8 cellular contexts compared by ENCODE assay signal in genomic region chr13:113864303-113864890, GRCh38. TPM values are rescaled to one million over a fixed set of nuclear protein-coding genes. Genes with fewer than 3 reads are reported as not detected.
DNase-seq lines count a peak whose midpoint lies in the region; ATAC-seq and TF ChIP-seq lines count a peak whose summit lies in the region.

No MANE protein-coding gene starts in this region.

- no peak for ATAC-seq in HG03460 (IDR thresholded peaks at IDR 0.05; ENCODE audit: unreplicated experiment)

- POLR2A ChIA-PET in AG04450 (lab: Yijun Ruan, JAX), result interaction anchor here (1.1 kb wide), 1 partner anchor 31 kb away, joined by 3 read pairs; no protein-coding TSS in a partner anchor

- CTCF ChIA-PET in AG04450 (lab: Charles Lee), result no interaction called here

- no peaks in the 10 kb centered on the region for H3K27me3 ChIP-seq in AG04450 (ENCODE audit: control insufficient read depth, insufficient read depth, low read length)
- peaks cover 40% of the 10 kb centered on the region for H3K27me3 ChIP-seq in HUES48 (ENCODE audit: control insufficient read depth, insufficient read depth, low read length)
- peaks cover 0 to 8% of the 10 kb centered on the region in 2 donors for H3K27me3 ChIP-seq in muscle layer of colon (ENCODE audit: control insufficient read depth in 1 of 2, insufficient read depth in 2 of 2, low read length in 2 of 2)

- TF ChIP-seq CTCF in AG04450 (IDR thresholded peaks at IDR 0.05; ENCODE audit: low read depth, low read length), result no peak
- no peak for TF ChIP-seq CTCF in coronary artery (IDR thresholded peaks at IDR 0.05)

- DNase-seq in AG04450 (ENCODE audit: low read depth, low spot score) (no peak), coronary artery (ENCODE audit: low spot score) (peak; percentile 72), NCI-H510A (lab: John Stamatoyannopoulos, UW) (no peak), retina (no peak), HuH-7.5 (ENCODE audit: low spot score) (no peak)

- H3K9me3 ChIP-seq in AG04450 (ENCODE audit: control insufficient read depth, insufficient read depth, low read length) (peaks cover 6% of the 10 kb centered on the region; the same call in 1 of the 2 replicates), HUES48 (ENCODE audit: control insufficient read depth, insufficient read depth, low read length) (no peaks in the 10 kb centered on the region), muscle layer of colon (ENCODE audit: low read length) (no peaks in the 10 kb centered on the region)

- H3K27ac ChIP-seq in AG04450 (ENCODE audit: low read depth, low read length) (peak overlapping the region; percentile 78), HUES48 (ENCODE audit: low read depth, low read length) (no peak overlapping the region), coronary artery (peak overlapping the region; percentile 87 to 89), muscle layer of colon (ENCODE audit: low read depth, low read length) (peak overlapping the region; percentile 39)

- H3K36me3 ChIP-seq in HUES48 (ENCODE audit: control insufficient read depth, insufficient read depth, low read length), result no peaks in the 10 kb centered on the region
- no peaks in the 10 kb centered on the region for H3K36me3 ChIP-seq in muscle layer of colon (ENCODE audit: insufficient read depth, low read length)

- H3K4me3 ChIP-seq in AG04450 (ENCODE audit: low read depth, low read length), result peak overlapping the region; percentile 82
- peak overlapping the region; percentile 70 for H3K4me3 ChIP-seq in HUES48 (ENCODE audit: low read depth, low read length)
- peak overlapping the region; percentile 99 for H3K4me3 ChIP-seq in coronary artery
- peak overlapping the region; percentile 72 to 96 for H3K4me3 ChIP-seq in muscle layer of colon (ENCODE audit: low read depth in 1 of 2, low read length in 2 of 2)

- H3K4me1 ChIP-seq in HUES48 (ENCODE audit: control insufficient read depth, insufficient read depth, low read length) (peaks cover 32% of the 10 kb centered on the region), muscle layer of colon (ENCODE audit: insufficient read depth, low read length) (peaks cover 7% of the 10 kb centered on the region)

- no peak overlapping the region for H3K9ac ChIP-seq in HUES48 (ENCODE audit: low read depth, low read length)
- H3K9ac ChIP-seq in muscle layer of colon (ENCODE audit: low read length), result peak overlapping the region; percentile 39

RNA-seq across cellular contexts. Expression of gene GAS6, which starts 0.5 kb away (rescaled TPM):
- 356 and 455 TPM in 2 replicates for polyA plus RNA-seq in AG04450 (2011; rRNA removed)
- 131 and 182 TPM in 2 replicates for polyA minus RNA-seq in AG04450 (2011; rRNA and poly(A)+ RNA removed)
